ENCODE assay signal across 8 cellular contexts in the genomic region with DNA sequence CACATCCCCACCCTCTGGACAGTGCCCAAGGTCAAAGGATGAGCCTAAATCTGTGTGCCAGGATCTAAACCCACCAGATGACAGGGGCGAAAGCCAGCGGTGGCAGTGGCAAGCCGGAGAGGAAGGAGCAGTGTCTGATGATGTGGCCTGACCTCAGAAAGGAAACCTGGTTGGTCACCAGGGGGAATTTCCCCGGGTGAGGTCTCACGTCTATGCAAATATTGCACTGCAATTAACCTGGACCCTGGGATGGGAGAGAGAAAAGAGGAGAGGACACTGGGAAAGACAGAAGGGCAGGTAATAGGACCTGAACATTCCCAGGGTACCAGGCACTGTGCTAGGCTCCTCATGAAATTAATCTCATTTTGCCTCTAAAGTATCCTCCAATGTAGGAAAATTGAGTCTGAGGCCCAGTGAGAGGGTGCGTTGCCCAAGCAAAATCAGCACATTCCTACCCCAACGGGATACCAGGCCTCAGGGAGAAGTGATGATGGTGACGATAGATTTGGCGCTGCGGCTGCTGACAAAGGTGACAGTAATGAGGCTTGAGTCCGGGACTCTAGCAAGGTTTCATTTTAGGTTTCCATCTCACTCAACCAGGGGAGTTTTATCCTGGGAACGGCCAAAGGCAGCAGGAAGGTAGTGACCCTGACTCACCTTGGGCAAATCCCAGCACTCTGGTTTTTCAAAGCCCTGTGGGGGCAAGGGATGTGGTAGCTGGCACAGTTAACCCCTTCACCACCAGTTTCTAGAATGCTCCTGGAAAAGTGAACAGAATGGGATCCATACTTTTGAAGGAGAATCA. TPM values are rescaled to one million over a fixed set of nuclear protein-coding genes. Genes with fewer than 3 reads are reported as not detected.
DNase-seq lines count a peak whose midpoint lies in the region; ATAC-seq and TF ChIP-seq lines count a peak whose summit lies in the region.

No MANE protein-coding gene starts in this region.

- 0 out of 2 replicates have a peak, but pooled peaks cover 6% of the 10 kb centered on the region for H3K4me1 ChIP-seq in GM23338 (ENCODE audit: insufficient read depth)
- H3K4me1 ChIP-seq in lung (ENCODE audit: control insufficient read depth in 2 of 2, insufficient read depth in 2 of 2, low read length in 2 of 2) = peaks cover 0 to 33% of the 10 kb centered on the region in 2 donors
- peaks cover 33 to 63% of the 10 kb centered on the region in 2 donors for H3K4me1 ChIP-seq in thyroid gland

- H3K27me3 ChIP-seq in GM23338 (ENCODE audit: insufficient read depth) (no peaks in the 10 kb centered on the region), lung (ENCODE audit: control insufficient read depth, insufficient read depth) (no peaks in the 10 kb centered on the region), thyroid gland (no peaks in the 10 kb centered on the region)

- no peaks in the 10 kb centered on the region for H3K79me2 ChIP-seq in GM23338 (replicated peaks; ENCODE audit: insufficient read depth)

- no peaks in the 10 kb centered on the region; the same call in 2 of the 3 replicates for H3K9me3 Mint-ChIP-seq in GM23338
- no peaks in the 10 kb centered on the region for H3K9me3 Mint-ChIP-seq in activated naive CD4-positive, alpha-beta T cell treated with anti-CD3 and anti-CD28 coated beads, Interleukin-2, amount 50 U/mL, for 24 hours

- DNase-seq in GM13976 (ENCODE audit: low spot score) (peak; percentile 69), GM23338 (ENCODE audit: low spot score) (no peak), NAMALWA (ENCODE audit: low spot score) (peak; percentile 52), lung (ENCODE audit: low spot score) (no peak), thyroid gland (no peak), HEK293T (ENCODE audit: extremely low spot score) (no peak), NCI-H1092 (lab: John Stamatoyannopoulos, UW) (no peak)

- H3K27ac Mint-ChIP-seq in GM23338 = peak overlapping the region; percentile 21; the same call in 1 of the 2 replicates
- H3K27ac Mint-ChIP-seq in activated naive CD4-positive, alpha-beta T cell treated with anti-CD3 and anti-CD28 coated beads, Interleukin-2, amount 50 U/mL, for 24 hours = peak overlapping the region; percentile 94

- in situ Hi-C loops in GM13976 (cut with MboI; ENCODE audit: low sequenced_read_pairs, unreplicated experiment) = no loop called here

- no peaks in the 10 kb centered on the region for H3F3A ChIP-seq in GM23338 (replicated peaks; ENCODE audit: low read depth)

- CTCF ChIA-PET in HEK293T (lab: Yijun Ruan, JAX) = no interaction called here

- H3K36me3 ChIP-seq in GM23338 (ENCODE audit: insufficient read depth) (no peaks in the 10 kb centered on the region), lung (ENCODE audit: control insufficient read depth in 2 of 2, insufficient read depth in 2 of 2, low read length in 2 of 2) (no peaks in the 10 kb centered on the region), thyroid gland (no peaks in the 10 kb centered on the region)

- H3K27ac ChIP-seq in GM23338 (ENCODE audit: low read depth) = no peak overlapping the region
- peak overlapping the region; percentile 68 to 90 for H3K27ac ChIP-seq in lung (ENCODE audit: low read depth in 1 of 2, low read length in 1 of 2)
- peak overlapping the region; percentile 24 to 73 (median 48) for H3K27ac ChIP-seq in thyroid gland

- no peak for TF ChIP-seq CTCF in GM13976 (IDR thresholded peaks at IDR 0.05; ENCODE audit: borderline replicate concordance, control extremely low read depth, extremely low read depth, insufficient read depth, missing control alignments)
- TF ChIP-seq CTCF in GM23338 (conservative IDR thresholded peaks at IDR 0.05; ENCODE audit: low read depth in 2 of 2) = no peak
- no peak for TF ChIP-seq CTCF in lung (IDR thresholded peaks at IDR 0.05; ENCODE audit: control extremely low read depth, extremely low read depth)
- TF ChIP-seq CTCF in thyroid gland (IDR thresholded peaks at IDR 0.05) = no peak

- POLR2A ChIA-PET in HEK293T (lab: Yijun Ruan, JAX) = interaction anchor here (1.3 kb wide), 1 partner anchor 13 kb away, joined by 3 read pairs; a partner anchor contains a TSS

- no peak overlapping the region for H3K4me2 ChIP-seq in GM23338

- no peaks in the 10 kb centered on the region; the same call in 2 of the 3 replicates for H3K36me3 Mint-ChIP-seq in GM23338 (ENCODE audit: low read depth)
- no peaks in the 10 kb centered on the region for H3K36me3 Mint-ChIP-seq in activated naive CD4-positive, alpha-beta T cell treated with anti-CD3 and anti-CD28 coated beads, Interleukin-2, amount 50 U/mL, for 24 hours

- no peak overlapping the region for H3K4me3 ChIP-seq in GM23338
- no peak overlapping the region for H3K4me3 ChIP-seq in lung
- H3K4me3 ChIP-seq in thyroid gland (replicated peaks in 1 of 3) = no peak overlapping the region

- WGBS in lung, 2 donors = 40 to 42% methylated on average over 12 of the region's 12 CpGs
- 62 to 67% methylated on average over 12 of the region's 12 CpGs for WGBS in thyroid gland, 2 donors

- H3K9me3 ChIP-seq in lung (ENCODE audit: control insufficient read depth in 2 of 2, insufficient read depth in 1 of 2, low read length in 1 of 2) = no peaks in the 10 kb centered on the region
- H3K9me3 ChIP-seq in thyroid gland = no peaks in the 10 kb centered on the region

- H3K27me3 Mint-ChIP-seq in GM23338 (ENCODE audit: insufficient read depth, low read depth, poor library complexity) = peaks cover 5% of the 10 kb centered on the region
- no peaks in the 10 kb centered on the region for H3K27me3 Mint-ChIP-seq in activated naive CD4-positive, alpha-beta T cell treated with anti-CD3 and anti-CD28 coated beads, Interleukin-2, amount 50 U/mL, for 24 hours

- ATAC-seq in GM23338 = no peak; the same call in 2 of the 3 replicates
- ATAC-seq in lung (ENCODE audit: insufficient read depth, low FRiP score) = peak; percentile 23

- no peak for TF ChIP-seq POLR2A in thyroid gland (IDR thresholded peaks at IDR 0.05)

- H3K4me1 Mint-ChIP-seq in GM23338 = peaks cover 32% of the 10 kb centered on the region
- H3K4me1 Mint-ChIP-seq in activated naive CD4-positive, alpha-beta T cell treated with anti-CD3 and anti-CD28 coated beads, Interleukin-2, amount 50 U/mL, for 24 hours = peaks cover 72% of the 10 kb centered on the region

- H3K4me3 Mint-ChIP-seq in GM23338 = no peak overlapping the region
- peak overlapping the region; percentile 77 for H3K4me3 Mint-ChIP-seq in activated naive CD4-positive, alpha-beta T cell treated with anti-CD3 and anti-CD28 coated beads, Interleukin-2, amount 50 U/mL, for 24 hours

- no peak overlapping the region for H2AFZ ChIP-seq in GM23338

- no peaks in the 10 kb centered on the region for H4K20me1 ChIP-seq in GM23338 (replicated peaks; ENCODE audit: insufficient read depth)

- no peaks in the 10 kb centered on the region for H3K9me2 ChIP-seq in GM23338 (ENCODE audit: insufficient read depth)

- intact Hi-C loops in thyroid gland (cut with DNase I) = no loop called here

TF ChIP-seq in GM23338, 12 proteins besides CTCF, POLR2A, EP300 and RAD21 (continues in another document):
- TF ChIP-seq EZH2phosphoT487 (IDR thresholded peaks at IDR 0.05; ENCODE audit: unreplicated experiment) = no peak

TF ChIP-seq in HEK293T, 16 proteins besides CTCF, POLR2A, EP300 and RAD21:
- no peak for TF ChIP-seq CTBP1 (IDR thresholded peaks at IDR 0.05; ENCODE audit: borderline replicate concordance)
- TF ChIP-seq FOXM1 (IDR thresholded peaks at IDR 0.05; ENCODE audit: borderline replicate concordance) = no peak
- TF ChIP-seq FOXA1 (IDR thresholded peaks at IDR 0.05) = no peak
- no peak for TF ChIP-seq ZNF384 (IDR thresholded peaks at IDR 0.05)
- TF ChIP-seq ELF4 (IDR thresholded peaks at IDR 0.05) = no peak
- TF ChIP-seq ARNT (IDR thresholded peaks at IDR 0.05) = no peak
- no peak for TF ChIP-seq FOXK2 (IDR thresholded peaks at IDR 0.05)
- no peak for TF ChIP-seq L3MBTL2 (conservative IDR thresholded peaks at IDR 0.05)
- no peak for TF ChIP-seq HDGF (IDR thresholded peaks at IDR 0.05; ENCODE audit: borderline replicate concordance)
- no peak for TF ChIP-seq NFRKB (IDR thresholded peaks at IDR 0.05)
- TF ChIP-seq, protein P1, sequence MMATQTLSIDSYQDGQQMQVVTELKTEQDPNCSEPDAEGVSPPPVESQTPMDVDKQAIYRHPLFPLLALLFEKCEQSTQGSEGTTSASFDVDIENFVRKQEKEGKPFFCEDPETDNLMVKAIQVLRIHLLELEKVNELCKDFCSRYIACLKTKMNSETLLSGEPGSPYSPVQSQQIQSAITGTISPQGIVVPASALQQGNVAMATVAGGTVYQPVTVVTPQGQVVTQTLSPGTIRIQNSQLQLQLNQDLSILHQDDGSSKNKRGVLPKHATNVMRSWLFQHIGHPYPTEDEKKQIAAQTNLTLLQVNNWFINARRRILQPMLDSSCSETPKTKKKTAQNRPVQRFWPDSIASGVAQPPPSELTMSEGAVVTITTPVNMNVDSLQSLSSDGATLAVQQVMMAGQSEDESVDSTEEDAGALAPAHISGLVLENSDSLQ (IDR thresholded peaks at IDR 0.05) = no peak
- TF ChIP-seq SP1 (IDR thresholded peaks at IDR 0.05) = no peak
- TF ChIP-seq BHLHE40 (IDR thresholded peaks at IDR 0.05; ENCODE audit: borderline replicate concordance) = no peak

RNA-seq across cellular contexts. Expression of a gene that starts 13.4 kb away (rescaled TPM):
- 29.6 and 35.8 TPM in 2 replicates for total RNA-seq in GM23338 (2014; rRNA removed; shearing (Covaris generic))
- polyA plus RNA-seq in GM23338 (2016; fragmentation: Nextera tagmentation; extraction: Ambion mirVana) = 10.3 and 12.2 TPM in 2 replicates
- 100 to 1,000 TPM; 116 to 142 TPM for total RNA-seq in lung
- polyA plus RNA-seq in lung = 100 to 1,000 TPM in 1 of 2 donors, 10 to 100 TPM in 1; 81.5 to 308 TPM
- 100 to 1,000 TPM in 1 of 4 donors, 10 to 100 TPM in 3; 74.4 to 115 (median 94.7) TPM for total RNA-seq in thyroid gland

Comparison
In these comparisons a context has a peak if more than half of its experiments do, and no peak if none do; other contexts are left out.
1. DNase-seq: peak in GM13976 (single experiment) and NAMALWA (single experiment); none in GM23338 (single experiment), lung (single experiment), thyroid gland (0 of 2), HEK293T (single experiment) and NCI-H1092 (single experiment).